ENCODE assay signal across 28 cellular contexts in the genomic region with DNA sequence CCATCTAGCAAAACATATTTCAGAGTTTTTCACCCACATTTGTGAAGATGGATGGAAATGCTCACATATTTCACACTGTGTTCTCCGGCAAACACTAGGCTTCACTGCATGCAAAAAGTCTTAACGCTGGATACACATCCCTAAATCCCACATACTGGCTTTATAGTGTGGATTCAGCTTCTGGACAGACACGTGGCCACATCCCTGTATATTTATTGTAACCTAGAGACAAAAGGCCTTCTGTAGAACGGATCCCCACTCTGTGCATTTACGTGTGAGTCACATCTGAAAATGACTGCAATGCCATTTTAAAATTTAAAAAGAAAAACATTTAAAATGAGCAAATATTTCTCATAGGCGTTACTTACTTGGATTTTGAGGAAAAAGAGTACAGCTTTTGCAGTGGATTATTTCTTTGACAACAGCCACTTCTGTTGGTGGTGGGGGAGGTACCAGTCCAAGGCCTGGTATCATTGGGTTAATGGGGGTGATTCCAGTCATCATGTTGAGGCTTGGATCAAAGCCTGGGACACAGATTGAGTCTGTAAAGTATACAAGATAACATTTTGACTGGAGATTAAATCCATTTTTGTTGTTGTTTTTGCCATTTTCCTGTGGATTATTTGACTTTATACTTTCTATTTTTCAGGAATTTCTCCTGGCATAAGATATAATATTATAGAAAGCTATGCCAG.
DNase-seq lines count a peak whose midpoint lies in the region; FAIRE-seq and TF ChIP-seq lines count a peak whose summit lies in the region.
"Had no signal": no experiment of that assay in that cellular context is flagged by ENCODE, and none has a peak within 500 bp of the region (broad histone marks: within the 10 kb centered on the region; RNA-seq: fewer than 3 reads in every experiment).

No MANE protein-coding gene starts in this region.

- H3K9ac ChIP-seq in astrocyte (ENCODE audit: low read length) = no peak overlapping the region

- peaks cover 3% of the 10 kb centered on the region for H3K4me1 Mint-ChIP-seq in astrocyte (ENCODE audit: low read depth, unreplicated experiment)

- no peaks in the 10 kb centered on the region for H3K9me3 Mint-ChIP-seq in astrocyte (ENCODE audit: unreplicated experiment)
- H3K9me3 Mint-ChIP-seq: naive B cell had no signal

- H3K4me1 ChIP-seq in astrocyte (ENCODE audit: insufficient read depth, low read length) = peaks cover 25% of the 10 kb centered on the region

- TF ChIP-seq CTCF in astrocyte (IDR thresholded peaks at IDR 0.05; ENCODE audit: insufficient read depth, low read depth, low read length) = no peak

- no peak overlapping the region for H3K4me3 Mint-ChIP-seq in astrocyte (ENCODE audit: unreplicated experiment)
- H3K4me3 Mint-ChIP-seq: naive B cell had no signal

- no peaks in the 10 kb centered on the region for H3K79me2 ChIP-seq in astrocyte (ENCODE audit: insufficient read depth, low read length)

- peak; percentile 5 for DNase-seq in NCI-H748 (lab: John Stamatoyannopoulos, UW; ENCODE audit: unreplicated experiment)
- no peak for DNase-seq in NCI-H748 treated with DMSO at 0.1 percent for 48 hours (lab: John Stamatoyannopoulos, UW)
- peak; percentile 51 for DNase-seq in astrocyte (ENCODE audit: low read depth)
- peak; percentile 73 for DNase-seq in foreskin melanocyte
- peak; percentile 62 for DNase-seq in superior temporal gyrus (ENCODE audit: extremely low spot score)
- DNase-seq in SK-N-DZ (ENCODE audit: low spot score) = no peak
- DNase-seq in CD1c-positive myeloid dendritic cell (ENCODE audit: extremely low spot score) = no peak
- no peak for DNase-seq in NCI-H2081 (lab: John Stamatoyannopoulos, UW)
- DNase-seq: 8988T; activated naive CD4-positive, alpha-beta T cell; activated T-cell treated with anti-CD3 and anti-CD28 coated beads, Interleukin-2, amount 50 U/mL, for 1 hour; AML-193; amniotic stem cell; central memory CD4-positive, alpha-beta T cell; DMS79 treated with DMSO at 0.1 percent for 48 hours; erythroblast; GOT3; mesendoderm; naive B cell; NCI-H1092; NCI-H2029 treated with DMSO at 0.1 percent for 48 hours; NCI-H446 treated with DMSO at 0.1 percent for 48 hours; retina; spleen; stimulated activated CD4-positive, alpha-beta T cell treated with anti-CD3 and anti-CD28 coated beads, Interleukin-4, amount 100 ng/mL, for 1 hour; stimulated activated naive CD4-positive, alpha-beta T cell had no signal

- no peak overlapping the region for H3K4me3 ChIP-seq in astrocyte (ENCODE audit: insufficient read depth, low read depth, low read length)
- H3K4me3 ChIP-seq: spleen, tibial nerve had no signal

- H3K27me3 ChIP-seq in astrocyte (ENCODE audit: insufficient read depth, low read length) = no peaks in the 10 kb centered on the region
- H3K27me3 ChIP-seq: spleen, tibial nerve had no signal

- H3K27ac ChIP-seq in astrocyte (ENCODE audit: low read depth, low read length) = peak overlapping the region; percentile 3
- H3K27ac ChIP-seq: spleen, tibial nerve had no signal

- peaks cover 2% of the 10 kb centered on the region for H3K27me3 Mint-ChIP-seq in astrocyte (ENCODE audit: low read depth, unreplicated experiment)
- H3K27me3 Mint-ChIP-seq: naive B cell had no signal

- peak overlapping the region; percentile 13 for H3K4me2 ChIP-seq in astrocyte (ENCODE audit: low read length)

- no peak overlapping the region for H2AFZ ChIP-seq in astrocyte (ENCODE audit: low read depth, low read length)

- H4K20me1 ChIP-seq in astrocyte (ENCODE audit: insufficient read depth, low read length) = no peaks in the 10 kb centered on the region

- peaks cover 1% of the 10 kb centered on the region for H3K36me3 Mint-ChIP-seq in astrocyte (ENCODE audit: low read depth, unreplicated experiment)
- H3K36me3 Mint-ChIP-seq: naive B cell had no signal

- no peak overlapping the region for H3K27ac Mint-ChIP-seq in astrocyte (ENCODE audit: unreplicated experiment)
- H3K27ac Mint-ChIP-seq: naive B cell had no signal

- no peaks in the 10 kb centered on the region for H3K36me3 ChIP-seq in astrocyte (ENCODE audit: insufficient read depth, low read length)
- H3K36me3 ChIP-seq: spleen had no signal

- no peaks in the 10 kb centered on the region for H3K9me3 ChIP-seq in astrocyte (ENCODE audit: insufficient read depth, low read depth, low read length)
- H3K9me3 ChIP-seq: spleen, tibial nerve had no signal

- no peak for FAIRE-seq in astrocyte (lab: Jason Lieb, UNC)
- FAIRE-seq: RCC 7860 had no signal

Comparison
In these comparisons a context has a peak if more than half of its experiments do, and no peak if none do; other contexts are left out.
1. DNase-seq: peak in NCI-H748 (single experiment), astrocyte (single experiment), foreskin melanocyte (single experiment) and superior temporal gyrus (single experiment); none in NCI-H748 treated with DMSO at 0.1 percent for 48 hours (single experiment), SK-N-DZ (single experiment), CD1c-positive myeloid dendritic cell (single experiment) and NCI-H2081 (0 of 2).